In the genomic region with DNA sequence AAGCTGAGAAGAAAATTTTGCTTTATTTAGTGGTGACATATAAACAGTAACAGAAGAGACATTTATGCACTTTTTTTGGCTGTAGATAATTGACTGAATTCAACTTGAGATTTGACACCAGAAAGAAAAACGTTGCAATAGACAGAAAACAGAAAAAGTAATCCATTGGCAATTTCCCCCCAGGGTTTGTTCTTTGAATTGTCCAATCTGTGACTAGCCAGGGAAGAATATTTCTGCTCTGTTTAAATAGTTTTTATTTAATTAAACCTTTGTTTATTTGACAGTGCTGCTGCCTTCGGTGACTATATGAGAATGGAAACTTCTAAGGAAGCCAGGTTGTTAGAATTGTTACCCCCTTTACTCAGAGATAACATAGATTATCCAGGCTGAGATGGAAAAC, we compare ENCODE assay signal across 23 cellular contexts.
DNase-seq lines count a peak whose midpoint lies in the region; ATAC-seq and TF ChIP-seq lines count a peak whose summit lies in the region.
"Had no signal": no experiment of that assay in that cellular context is flagged by ENCODE, and none has a peak within 500 bp of the region (broad histone marks: within the 10 kb centered on the region; RNA-seq: fewer than 3 reads in every experiment).

No MANE protein-coding gene starts in this region.

- ATAC-seq in HG03457 (IDR thresholded peaks at IDR 0.05; ENCODE audit: unreplicated experiment) = no peak

- no peak overlapping the region for H3K27ac ChIP-seq in coronary artery
- peak overlapping the region; percentile 6 for H3K27ac ChIP-seq in muscle layer of colon (ENCODE audit: low read depth, low read length)
- H3K27ac ChIP-seq in substantia nigra (ENCODE audit: low read depth, low read length, poor library complexity, severe bottlenecking) = peak overlapping the region; percentile 8
- no peak overlapping the region for H3K27ac ChIP-seq in WERI-Rb-1
- H3K27ac ChIP-seq: neural progenitor cell, tibial nerve had no signal

- no peaks in the 10 kb centered on the region for H3K27me3 ChIP-seq in muscle layer of colon (ENCODE audit: control insufficient read depth in 1 of 2, insufficient read depth in 2 of 2, low read length in 2 of 2)
- H3K27me3 ChIP-seq in WERI-Rb-1 (ENCODE audit: insufficient read depth, low read depth, severe bottlenecking) = no peaks in the 10 kb centered on the region
- H3K27me3 ChIP-seq: neural progenitor cell, tibial nerve had no signal

- TF ChIP-seq CTCF in coronary artery (IDR thresholded peaks at IDR 0.05) (no peak), WERI-Rb-1 (IDR thresholded peaks at IDR 0.05; ENCODE audit: low read depth, low read length) (no peak)

- H3K36me3 ChIP-seq in muscle layer of colon (ENCODE audit: insufficient read depth, low read length) = no peaks in the 10 kb centered on the region
- H3K36me3 ChIP-seq in WERI-Rb-1 = no peaks in the 10 kb centered on the region
- H3K36me3 ChIP-seq: HAP-1, neural progenitor cell, tibial nerve had no signal

- H3K4me1 ChIP-seq in muscle layer of colon (ENCODE audit: insufficient read depth, low read length) = peaks cover 16% of the 10 kb centered on the region
- H3K4me1 ChIP-seq: HAP-1, tibial nerve had no signal

- H3K9me3 ChIP-seq in muscle layer of colon (ENCODE audit: low read length) (no peaks in the 10 kb centered on the region), WERI-Rb-1 (ENCODE audit: severe bottlenecking) (no peaks in the 10 kb centered on the region)
- H3K9me3 ChIP-seq: Caco-2, HAP-1, tibial nerve had no signal

- DNase-seq in M059J (ENCODE audit: low read depth) = peak; percentile 62
- DNase-seq in coronary artery (ENCODE audit: low spot score) = no peak
- DNase-seq in substantia nigra (lab: John Stamatoyannopoulos, UW) = no peak
- no peak for DNase-seq in WERI-Rb-1
- no peak for DNase-seq in COR-L47 (lab: John Stamatoyannopoulos, UW)
- DNase-seq in NCI-H146 treated with DMSO at 0.1 percent for 48 hours (lab: John Stamatoyannopoulos, UW; ENCODE audit: unreplicated experiment) = no peak
- DNase-seq: activated effector memory CD4-positive, alpha-beta T cell treated with anti-CD3 and anti-CD28 coated beads, Interleukin-2, amount 50 U/mL, for 16 hours; activated naive CD8-positive, alpha-beta T cell treated with anti-CD3 and anti-CD28 coated beads, Interleukin-2, amount 10 ng/mL, durations not matched to agents 7 days and 5 days; activated T-cell treated with anti-CD3 and anti-CD28 coated beads for 4 hours; Caco-2; cerebellar nuclear complex; GF-D8; head of caudate nucleus; NCI-H1417 treated with DMSO at 0.1 percent for 48 hours; NCI-H446; NCI-H82; stimulated activated naive CD4-positive, alpha-beta T cell had no signal

- no peak overlapping the region for H3K9ac ChIP-seq in muscle layer of colon (ENCODE audit: low read length)
- H3K9ac ChIP-seq: neural progenitor cell had no signal

- H3K4me3 ChIP-seq in coronary artery (peak overlapping the region; percentile 23), muscle layer of colon (ENCODE audit: low read depth in 1 of 2, low read length in 2 of 2) (no peak overlapping the region), WERI-Rb-1 (ENCODE audit: low read depth, low read length) (no peak overlapping the region)
- H3K4me3 ChIP-seq: HAP-1, lung, neural progenitor cell, tibial nerve had no signal

Comparison
In these comparisons a context has a peak if more than half of its experiments do, and no peak if none do; other contexts are left out.
1. H3K27ac ChIP-seq: peak in muscle layer of colon (single experiment) and substantia nigra (single experiment); none in coronary artery (0 of 2) and WERI-Rb-1 (single experiment).